In the genomic region with DNA sequence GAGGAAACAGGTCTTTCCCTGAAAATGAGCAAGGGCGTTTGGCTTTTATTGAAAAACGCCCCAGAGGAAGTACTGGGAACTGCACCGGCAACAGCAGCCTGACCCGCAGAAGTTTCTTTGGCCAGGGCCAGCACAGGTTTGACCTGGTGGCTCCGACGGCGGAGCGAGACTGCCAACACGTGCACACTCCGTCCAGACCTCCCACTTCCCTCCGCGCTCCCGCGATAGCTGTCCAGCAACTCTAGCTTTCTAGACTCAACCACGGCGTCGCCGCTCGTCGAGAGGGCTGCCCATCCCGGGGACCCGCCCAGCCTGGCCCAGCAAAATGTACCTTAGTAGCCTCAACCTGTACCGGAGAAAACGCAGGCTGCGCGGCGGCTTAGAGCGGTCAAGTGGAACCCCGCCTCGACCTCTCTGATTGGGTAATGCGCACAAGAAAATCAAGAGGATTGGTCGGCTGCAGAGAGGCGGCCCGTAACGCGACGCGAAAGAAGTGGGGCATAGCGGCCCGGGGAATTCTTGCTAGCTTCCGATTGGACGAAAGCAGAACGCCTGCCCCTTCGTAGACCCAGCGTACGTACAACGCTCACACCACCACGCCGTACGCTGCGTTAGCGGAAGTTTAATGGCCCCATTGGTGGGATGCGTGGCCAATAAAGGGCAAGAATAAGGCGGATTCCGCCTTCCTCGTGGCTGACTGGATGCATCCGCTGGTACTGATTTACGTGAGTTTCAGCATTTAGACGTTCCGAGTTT, we compare ENCODE assay signal across 8 cellular contexts. TPM values are rescaled to one million over a fixed set of nuclear protein-coding genes. Genes with fewer than 3 reads are reported as not detected.
DNase-seq lines count a peak whose midpoint lies in the region; ATAC-seq and TF ChIP-seq lines count a peak whose summit lies in the region.

A gene with protein sequence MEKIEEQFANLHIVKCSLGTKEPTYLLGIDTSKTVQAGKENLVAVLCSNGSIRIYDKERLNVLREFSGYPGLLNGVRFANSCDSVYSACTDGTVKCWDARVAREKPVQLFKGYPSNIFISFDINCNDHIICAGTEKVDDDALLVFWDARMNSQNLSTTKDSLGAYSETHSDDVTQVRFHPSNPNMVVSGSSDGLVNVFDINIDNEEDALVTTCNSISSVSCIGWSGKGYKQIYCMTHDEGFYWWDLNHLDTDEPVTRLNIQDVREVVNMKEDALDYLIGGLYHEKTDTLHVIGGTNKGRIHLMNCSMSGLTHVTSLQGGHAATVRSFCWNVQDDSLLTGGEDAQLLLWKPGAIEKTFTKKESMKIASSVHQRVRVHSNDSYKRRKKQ (minus strand): TSS at position 399 of the 756 bp plus-strand sequence. CDS start 41,929 bp downstream, outside the sequence.

- TF ChIP-seq CTCF in WERI-Rb-1 (IDR thresholded peaks at IDR 0.05; ENCODE audit: low read depth, low read length) (peak; percentile 77), mammary epithelial cell (conservative IDR thresholded peaks at IDR 0.05 in 1 of 2, IDR thresholded peaks at IDR 0.05 in 1 of 2; ENCODE audit: extremely low read depth in 1 of 2, insufficient read depth in 1 of 2, low read depth in 1 of 2, low read length in 2 of 2) (peak; percentile 77 to 83)

- CTCF ChIA-PET in mammary epithelial cell (lab: Charles Lee; ENCODE audit: low non-redundant PET) = interaction anchor here (0.6 to 0.9 kb wide), 5 partner anchors 129 to 334 kb away, joined by 3 to 5 read pairs (median 4); no protein-coding TSS in a partner anchor

- peak within 1 kb of the TSS; percentile 90 for H3K4me2 ChIP-seq in mammary epithelial cell (ENCODE audit: insufficient read depth, low read depth, low read length)

- H4K20me1 ChIP-seq in mammary epithelial cell (ENCODE audit: insufficient read depth, low read length) = no peaks in the 10 kb centered on the region

- H3K9me3 ChIP-seq in WERI-Rb-1 (ENCODE audit: severe bottlenecking) = peaks cover 7% of the 10 kb centered on the region
- H3K9me3 ChIP-seq in mammary epithelial cell (replicated peaks; ENCODE audit: insufficient read depth, low read length) = no peaks in the 10 kb centered on the region
- no peaks in the 10 kb centered on the region for H3K9me3 ChIP-seq in iPS-20b (ENCODE audit: insufficient read depth, low read depth, low read length)

- H3K4me3 ChIP-seq in WERI-Rb-1 (ENCODE audit: low read depth, low read length) (peak within 1 kb of the TSS; percentile 93), mammary epithelial cell (replicated peaks in 1 of 3; ENCODE audit: insufficient read depth in 1 of 3, low read depth in 2 of 3, low read length in 3 of 3) (peak within 1 kb of the TSS; percentile 66 to 91 (median 77)), iPS-20b (ENCODE audit: low read length) (peak within 1 kb of the TSS; percentile 81), skin epidermis (peak within 1 kb of the TSS; percentile 56 to 79 (median 65))

- H3K36me3 ChIP-seq in WERI-Rb-1 (peaks cover 9% of the 10 kb centered on the region), mammary epithelial cell (ENCODE audit: insufficient read depth, low read length) (no peaks in the 10 kb centered on the region), iPS-20b (ENCODE audit: insufficient read depth, low read depth, low read length) (peaks cover 11% of the 10 kb centered on the region; the same call in 1 of the 2 replicates)

- peak; percentile 95 for DNase-seq in AG08396 (ENCODE audit: low spot score)
- peak; percentile 99 for DNase-seq in NCI-H2227 (lab: John Stamatoyannopoulos, UW; ENCODE audit: unreplicated experiment)
- DNase-seq in WERI-Rb-1 = peak; percentile 98
- peak; percentile 100 for DNase-seq in mammary epithelial cell

- peaks cover 42% of the 10 kb centered on the region for H3K79me2 ChIP-seq in mammary epithelial cell (ENCODE audit: insufficient read depth, low read length)

- 0% methylated on average over 21 of the region's 60 CpGs for WGBS in mammary epithelial cell (ENCODE audit: low coverage, missing lambda C conversion rate)

- dilution Hi-C loops in mammary epithelial cell (cut with HindIII; ENCODE audit: low sequenced_read_pairs) = no loop called here

- ATAC-seq in GM18907 (IDR thresholded peaks at IDR 0.05; ENCODE audit: unreplicated experiment) (peak; percentile 86), HG03159 (IDR thresholded peaks at IDR 0.05; ENCODE audit: unreplicated experiment) (peak; percentile 87)

- H3K9ac ChIP-seq in mammary epithelial cell (ENCODE audit: insufficient read depth, low read length) (peak within 1 kb of the TSS; percentile 96), iPS-20b (ENCODE audit: low read depth, low read length) (peak within 1 kb of the TSS; percentile 94)

- H2AFZ ChIP-seq in mammary epithelial cell (ENCODE audit: low read depth, low read length) = peak within 1 kb of the TSS; percentile 88

- no TSS peak for BruUV-seq in mammary epithelial cell (replicated peaks; lab: Mats Ljungman, UMichigan)

- in situ Hi-C loops in mammary epithelial cell (cut with MboI; ENCODE audit: low sequenced_read_pairs in 2 of 2) = no loop called here

- H3K27me3 ChIP-seq in WERI-Rb-1 (ENCODE audit: insufficient read depth, low read depth, severe bottlenecking) (no peaks in the 10 kb centered on the region), mammary epithelial cell (ENCODE audit: insufficient read depth, low read length) (no peaks in the 10 kb centered on the region), iPS-20b (ENCODE audit: insufficient read depth, low read length) (no peaks in the 10 kb centered on the region)

- peaks cover 3% of the 10 kb centered on the region for H3K4me1 ChIP-seq in mammary epithelial cell (ENCODE audit: insufficient read depth, low read length)
- H3K4me1 ChIP-seq in iPS-20b (ENCODE audit: insufficient read depth, low read length) = no peaks in the 10 kb centered on the region

- intact Hi-C loops in mammary epithelial cell (cut with micrococcal nuclease) = loop anchor here (1.0 to 2.0 kb wide), 4 partner anchors 86 to 223 kb away; a partner anchor contains a TSS

- H3K27ac ChIP-seq in WERI-Rb-1 (peak within 1 kb of the TSS; percentile 92), mammary epithelial cell (ENCODE audit: insufficient read depth, low read depth, low read length) (peak within 1 kb of the TSS; percentile 97), iPS-20b (ENCODE audit: low read length) (peak within 1 kb of the TSS; percentile 91), skin epidermis (peak within 1 kb of the TSS; percentile 49 to 96 (median 89))

RNA-seq across cellular contexts. Expression of the gene that starts here (rescaled TPM):
- total RNA-seq in mammary epithelial cell = 10 to 100 TPM; 10.5 to 13.0 TPM
- polyA plus RNA-seq in mammary epithelial cell = 5.7 TPM
- polyA minus RNA-seq in mammary epithelial cell = 24.5 TPM

Comparison
In these comparisons a context has a peak if more than half of its experiments do, and no peak if none do; other contexts are left out.
1. Peak in every context shown above with its lines: DNase-seq, ATAC-seq, H3K4me3 ChIP-seq and H3K27ac ChIP-seq.